18 cellular contexts compared by ENCODE assay signal in genomic region chr1:41616563-41616962, GRCh38.
DNase-seq lines count a peak whose midpoint lies in the region; ATAC-seq and TF ChIP-seq lines count a peak whose summit lies in the region.
"Had no signal": no experiment of that assay in that cellular context is flagged by ENCODE, and none has a peak within 500 bp of the region (broad histone marks: within the 10 kb centered on the region; RNA-seq: fewer than 3 reads in every experiment).

No MANE protein-coding gene starts in this region.

- peaks cover 15% of the 10 kb centered on the region for H3K4me1 Mint-ChIP-seq in activated naive CD8-positive, alpha-beta T cell treated with anti-CD3 and anti-CD28 coated beads, Interleukin-2, amount 50 U/mL, for 24 hours

- H3K36me3 ChIP-seq in DND-41 (ENCODE audit: insufficient read depth, low read length), result peaks cover 91% of the 10 kb centered on the region
- H3K36me3 ChIP-seq in spleen, result no peaks in the 10 kb centered on the region
- H3K36me3 ChIP-seq: SJSA1 had no signal

- no peaks in the 10 kb centered on the region for H3K9me3 ChIP-seq in DND-41 (ENCODE audit: insufficient read depth, low read length, severe bottlenecking)
- H3K9me3 ChIP-seq in spleen, result no peaks in the 10 kb centered on the region
- H3K9me3 ChIP-seq: SJSA1 had no signal

- no peak overlapping the region for H3K9ac ChIP-seq in DND-41 (ENCODE audit: low read depth, low read length)

- no peak for TF ChIP-seq POLR2A in spleen (IDR thresholded peaks at IDR 0.05)

- H3K27me3 ChIP-seq in DND-41 (ENCODE audit: insufficient read depth, low read length, poor library complexity) (no peaks in the 10 kb centered on the region), spleen (replicated peaks in 1 of 7) (no peaks in the 10 kb centered on the region)
- H3K27me3 ChIP-seq: SJSA1 had no signal

- H3K27ac Mint-ChIP-seq in activated naive CD8-positive, alpha-beta T cell treated with anti-CD3 and anti-CD28 coated beads, Interleukin-2, amount 50 U/mL, for 24 hours, result peak overlapping the region; percentile 69

- 86 to 97% (median 89%) methylated on average over 2 of the region's 2 CpGs for WGBS in spleen, 5 donors

- no peaks in the 10 kb centered on the region for H3K27me3 Mint-ChIP-seq in activated naive CD8-positive, alpha-beta T cell treated with anti-CD3 and anti-CD28 coated beads, Interleukin-2, amount 50 U/mL, for 24 hours

- H3K36me3 Mint-ChIP-seq in activated naive CD8-positive, alpha-beta T cell treated with anti-CD3 and anti-CD28 coated beads, Interleukin-2, amount 50 U/mL, for 24 hours (ENCODE audit: low read depth), result peaks cover 55% of the 10 kb centered on the region

- peaks cover 96% of the 10 kb centered on the region for H4K20me1 ChIP-seq in DND-41 (ENCODE audit: insufficient read depth, low read length)

- no peak for TF ChIP-seq CTCF in DND-41 (IDR thresholded peaks at IDR 0.05; ENCODE audit: borderline replicate concordance, extremely low read depth, low read length, poor library complexity, severe bottlenecking)
- TF ChIP-seq CTCF in spleen (IDR thresholded peaks at IDR 0.05 in 8 of 11, conservative IDR thresholded peaks at IDR 0.05 in 3 of 11), result no peak

- no peaks in the 10 kb centered on the region; the same call in 1 of the 2 replicates for H3K4me1 ChIP-seq in DND-41 (ENCODE audit: insufficient read depth, low read length)
- H3K4me1 ChIP-seq in spleen, result peaks cover 6 to 27% (median 18%) of the 10 kb centered on the region in 6 donors

- peak overlapping the region; percentile 22; the same call in 1 of the 2 replicates for H3K27ac ChIP-seq in DND-41 (ENCODE audit: low read length)
- no peak overlapping the region for H3K27ac ChIP-seq in spleen
- H3K27ac ChIP-seq: SJSA1 had no signal

- H3K4me2 ChIP-seq in DND-41 (ENCODE audit: insufficient read depth, low read length), result no peak overlapping the region

- peaks cover 100% of the 10 kb centered on the region for H3K79me2 ChIP-seq in DND-41 (ENCODE audit: insufficient read depth, low read length)

- intact Hi-C loops in spleen (cut with DNase I; ENCODE audit: low total_unique reads), result no loop called here

- H3K4me3 ChIP-seq in DND-41 (ENCODE audit: low read depth in 1 of 2, low read length in 2 of 2) (no peak overlapping the region), spleen (no peak overlapping the region)
- H3K4me3 ChIP-seq: SJSA1 had no signal

- DNase-seq in NCI-H82 (lab: John Stamatoyannopoulos, UW) (peak; percentile 64), NCI-H82 treated with DMSO at 0.1 percent for 48 hours (lab: John Stamatoyannopoulos, UW; ENCODE audit: unreplicated experiment) (no peak), DND-41 (no peak), myocyte (ENCODE audit: low read depth) (peak; percentile 64), NCI-H2081 treated with DMSO at 0.1 percent for 48 hours (lab: John Stamatoyannopoulos, UW) (no peak), spleen (no peak)
- no peak for DNase-seq in activated naive CD8-positive, alpha-beta T cell treated with anti-CD3 and anti-CD28 coated beads, Interleukin-2, amount 50 U/mL, for 24 hours
- DNase-seq: Calu3, DMS79 treated with DMSO at 0.1 percent for 48 hours, KG1, MM.1S, NCI-H2081, NCI-H524, NCI-H774, Right ventricle myocardium superior, RPMI8226 had no signal

- H3K9me3 Mint-ChIP-seq in activated naive CD8-positive, alpha-beta T cell treated with anti-CD3 and anti-CD28 coated beads, Interleukin-2, amount 50 U/mL, for 24 hours, result no peaks in the 10 kb centered on the region

- no peak for ATAC-seq in DND-41 (ENCODE audit: insufficient read depth, low read depth)
- no peak for ATAC-seq in activated naive CD8-positive, alpha-beta T cell treated with anti-CD3 and anti-CD28 coated beads, Interleukin-2, amount 50 U/mL, for 24 hours
- no peak for ATAC-seq in HG02610 (IDR thresholded peaks at IDR 0.05; ENCODE audit: unreplicated experiment)

- H2AFZ ChIP-seq in DND-41 (ENCODE audit: low read depth, low read length), result no peak overlapping the region

- no peak overlapping the region for H3K4me3 Mint-ChIP-seq in activated naive CD8-positive, alpha-beta T cell treated with anti-CD3 and anti-CD28 coated beads, Interleukin-2, amount 50 U/mL, for 24 hours

Comparison
In these comparisons a context has a peak if more than half of its experiments do, and no peak if none do; other contexts are left out.
1. DNase-seq: peak in NCI-H82 (single experiment) and myocyte (single experiment); none in NCI-H82 treated with DMSO at 0.1 percent for 48 hours (single experiment), DND-41 (single experiment), activated naive CD8-positive, alpha-beta T cell treated with anti-CD3 and anti-CD28 coated beads, Interleukin-2, amount 50 U/mL, for 24 hours (single experiment), NCI-H2081 treated with DMSO at 0.1 percent for 48 hours (single experiment) and spleen (single experiment).